Comparison of ENCODE assay signal across 18 cellular contexts in genomic region chr5:171407234-171407633, GRCh38. TPM values are rescaled to one million over a fixed set of nuclear protein-coding genes. Genes with fewer than 3 reads are reported as not detected.
A peak's percentile ranks its signal among the peaks of the same experiment; 100 is the strongest.
DNase-seq lines count a peak whose midpoint lies in the region; ATAC-seq, FAIRE-seq and TF ChIP-seq lines count a peak whose summit lies in the region.
"Had no signal": no experiment of that assay in that cellular context is flagged by ENCODE, and none has a peak within 500 bp of the region (broad histone marks: within the 10 kb centered on the region; RNA-seq: fewer than 3 reads in every experiment).

No MANE protein-coding gene starts in this region.

- peak overlapping the region; percentile 52 for H3K27ac Mint-ChIP-seq in activated T-cell treated with anti-CD3 and anti-CD28 coated beads, Interleukin-2, amount 50 U/mL, for 24 hours

- CTCF ChIA-PET in K562 (lab: Yijun Ruan, JAX; ENCODE audit: low intra/inter-chr PET ratio), result no interaction called here

- intact Hi-C loops in K562 (cut with micrococcal nuclease) (no loop called here), psoas muscle (cut with DNase I) (no loop called here)

- 56% methylated on average over 4 of the region's 4 CpGs for WGBS in K562 (ENCODE audit: insufficient coverage, low coverage, missing lambda C conversion rate)
- WGBS in psoas muscle, 3 donors, result 79 to 84% (median 83%) methylated on average over 4 of the region's 4 CpGs

- in situ Hi-C loops in K562 (cut with MboI), result no loop called here

- FAIRE-seq in K562 (lab: Jason Lieb, UNC), result no peak

- no peaks in the 10 kb centered on the region for H3K9me3 Mint-ChIP-seq in activated T-cell treated with anti-CD3 and anti-CD28 coated beads, Interleukin-2, amount 50 U/mL, for 24 hours
- H3K9me3 Mint-ChIP-seq in activated T-cell treated with anti-CD3 and anti-CD28 coated beads, Interleukin-2, amount 50 U/mL, for 4 hours, result no peaks in the 10 kb centered on the region

- TF ChIP-seq POLR2A in K562 (conservative IDR thresholded peaks at IDR 0.05), result peak; percentile 16; the same call in 1 of the 2 replicates

- no peak for TF ChIP-seq EP300 in K562 (IDR thresholded peaks at IDR 0.05; ENCODE audit: low read length)

- H2AFZ ChIP-seq in K562 (ENCODE audit: low read depth, low read length), result no peak overlapping the region

- TSS peak; percentile 14 for BruUV-seq in K562 (replicated peaks; lab: Mats Ljungman, UMichigan)

- peaks cover 55% of the 10 kb centered on the region for H3K79me2 ChIP-seq in K562 (ENCODE audit: control insufficient read depth, insufficient read depth, low read length)

- TF ChIP-seq CTCF in K562 (IDR thresholded peaks at IDR 0.05 in 2 of 3, conservative IDR thresholded peaks at IDR 0.05 in 1 of 3; ENCODE audit: insufficient read depth in 2 of 3, low read depth in 1 of 3, low read length in 3 of 3), result no peak
- no peak for TF ChIP-seq CTCF in psoas muscle (IDR thresholded peaks at IDR 0.05)

- H3K9me3 ChIP-seq in BLaER1 (no peaks in the 10 kb centered on the region), K562 (replicated peaks; ENCODE audit: control insufficient read depth, insufficient read depth, low read depth, low read length) (no peaks in the 10 kb centered on the region), psoas muscle (no peaks in the 10 kb centered on the region)
- H3K9me3 ChIP-seq: MG63 had no signal

- peaks cover 24% of the 10 kb centered on the region for H3K4me1 ChIP-seq in BLaER1
- peaks cover 0 to 13% of the 10 kb centered on the region in 2 experiments; a peak in 2 of 5 replicates for H3K4me1 ChIP-seq in K562 (replicated peaks in 1 of 2; ENCODE audit: control insufficient read depth in 2 of 2, insufficient read depth in 2 of 2, low read length in 2 of 2)
- H3K4me1 ChIP-seq in psoas muscle, result no peaks in the 10 kb centered on the region

- no peaks in the 10 kb centered on the region for H3K9me1 ChIP-seq in K562 (ENCODE audit: control insufficient read depth, insufficient read depth, low read length)

- peaks cover 75% of the 10 kb centered on the region for H3K36me3 ChIP-seq in BLaER1
- H3K36me3 ChIP-seq in K562 (ENCODE audit: control insufficient read depth, insufficient read depth, low read length), result peaks cover 75% of the 10 kb centered on the region
- peaks cover 14 to 81% of the 10 kb centered on the region in 2 donors for H3K36me3 ChIP-seq in psoas muscle (ENCODE audit: insufficient read depth in 1 of 2, low read depth in 1 of 2)

- H3K9ac ChIP-seq in BLaER1 (no peak overlapping the region), K562 (ENCODE audit: insufficient read depth in 1 of 2, low read depth in 2 of 2, low read length in 2 of 2) (no peak overlapping the region)
- H3K9ac ChIP-seq: KMS-11 had no signal

- H3K4me3 Mint-ChIP-seq in activated T-cell treated with anti-CD3 and anti-CD28 coated beads, Interleukin-2, amount 50 U/mL, for 24 hours, result peak overlapping the region; percentile 12
- no peak overlapping the region for H3K4me3 Mint-ChIP-seq in activated T-cell treated with anti-CD3 and anti-CD28 coated beads, Interleukin-2, amount 50 U/mL, for 4 hours

- H3K27me3 ChIP-seq in BLaER1 (no peaks in the 10 kb centered on the region), K562 (ENCODE audit: control insufficient read depth in 2 of 2, insufficient read depth in 2 of 2, low read length in 2 of 2) (no peaks in the 10 kb centered on the region), psoas muscle (ENCODE audit: insufficient read depth in 3 of 3, low read length in 2 of 3) (no peaks in the 10 kb centered on the region)
- H3K27me3 ChIP-seq: MG63 had no signal

- H4K20me1 ChIP-seq in BLaER1 (peaks cover 77% of the 10 kb centered on the region), K562 (replicated peaks; ENCODE audit: control insufficient read depth, insufficient read depth, low read length) (peaks cover 24% of the 10 kb centered on the region)

- H3K27ac ChIP-seq in BLaER1 (no peak overlapping the region), K562 (ENCODE audit: extremely low read depth, low read depth, low read length) (no peak overlapping the region), psoas muscle (no peak overlapping the region)
- H3K27ac ChIP-seq: KMS-11 had no signal

- POLR2A ChIA-PET in K562 (lab: Yijun Ruan, JAX), result interaction anchor here (2.2 kb wide), 1 partner anchor 18 kb away, joined by 12 read pairs; no protein-coding TSS in a partner anchor

- H3K4me1 Mint-ChIP-seq in activated T-cell treated with anti-CD3 and anti-CD28 coated beads, Interleukin-2, amount 50 U/mL, for 24 hours (ENCODE audit: low read depth), result peaks cover 49% of the 10 kb centered on the region
- peaks cover 35% of the 10 kb centered on the region for H3K4me1 Mint-ChIP-seq in activated T-cell treated with anti-CD3 and anti-CD28 coated beads, Interleukin-2, amount 50 U/mL, for 4 hours (ENCODE audit: low read depth)

- TF ChIP-seq RAD21 in K562 (CRISPR knock-in tag; conservative IDR thresholded peaks at IDR 0.05 in 1 of 2, IDR thresholded peaks at IDR 0.05 in 1 of 2), result no peak

- no peak for DNase-seq in activated T-cell treated with anti-CD3 and anti-CD28 coated beads, Interleukin-2, amount 50 U/mL, for 24 hours
- DNase-seq in activated T-cell treated with anti-CD3 and anti-CD28 coated beads, Interleukin-2, amount 50 U/mL, for 4 hours, result no peak
- DNase-seq in K562 (ENCODE audit: extremely low read depth in 1 of 4, low spot score in 3 of 4) (no peak), superior temporal gyrus (ENCODE audit: extremely low spot score) (no peak), psoas muscle (no peak)
- DNase-seq: CD4-positive, CD25-positive, alpha-beta regulatory T cell; DND-41; GDM1; MG63; NCI-H1105; NCI-H187 treated with DMSO at 0.1 percent for 48 hours; NCI-H446; PC-3 had no signal

- H3K36me3 Mint-ChIP-seq in activated T-cell treated with anti-CD3 and anti-CD28 coated beads, Interleukin-2, amount 50 U/mL, for 24 hours (ENCODE audit: low read depth), result peaks cover 80% of the 10 kb centered on the region
- H3K36me3 Mint-ChIP-seq in activated T-cell treated with anti-CD3 and anti-CD28 coated beads, Interleukin-2, amount 50 U/mL, for 4 hours (ENCODE audit: insufficient read depth), result peaks cover 63% of the 10 kb centered on the region

- H3K27me3 Mint-ChIP-seq in activated T-cell treated with anti-CD3 and anti-CD28 coated beads, Interleukin-2, amount 50 U/mL, for 24 hours, result no peaks in the 10 kb centered on the region
- no peaks in the 10 kb centered on the region for H3K27me3 Mint-ChIP-seq in activated T-cell treated with anti-CD3 and anti-CD28 coated beads, Interleukin-2, amount 50 U/mL, for 4 hours (ENCODE audit: low read depth)
- H3K27me3 Mint-ChIP-seq: CD4-positive, CD25-positive, alpha-beta regulatory T cell had no signal

- H3K4me3 ChIP-seq in BLaER1, result no peak overlapping the region
- H3K4me3 ChIP-seq in K562, result no peak overlapping the region
- no peak overlapping the region for H3K4me3 ChIP-seq in psoas muscle
- H3K4me3 ChIP-seq: MG63 had no signal

- ATAC-seq in activated T-cell treated with anti-CD3 and anti-CD28 coated beads, Interleukin-2, amount 50 U/mL, for 4 hours, result no peak
- no peak for ATAC-seq in K562
- no peak for ATAC-seq in psoas muscle
- ATAC-seq in HG03521 (IDR thresholded peaks at IDR 0.05; ENCODE audit: unreplicated experiment), result no peak
- ATAC-seq: PC-3, Right ventricle myocardium inferior had no signal

- H3K4me2 ChIP-seq in BLaER1 (peak overlapping the region; percentile 33; the same call in 1 of the 2 replicates), K562 (ENCODE audit: insufficient read depth, low read length) (no peak overlapping the region)
- H3K4me2 ChIP-seq: KMS-11 had no signal

RNA-seq across cellular contexts. Expression of gene FGF18, which starts 12.2 kb away (rescaled TPM):
- 1 to 10 TPM in 2 of 3 donors, under 1 TPM in 1; 0.37 to 1.3 (median 1.0) TPM for total RNA-seq in activated T-cell treated with anti-CD3 and anti-CD28 coated beads, Interleukin-2, amount 50 U/mL, for 4 hours
- 27.5 TPM for polyA plus RNA-seq in PFSK-1 (2012; ENCODE audit: insufficient read length, low read depth)
- 0.21 TPM in 1 of 2 replicates, not detected in the other for total RNA-seq in K562 (2011; cell fraction: chromatin; rRNA removed; ENCODE audit: low replicate concordance)
- 0.17 TPM in 1 of 2 replicates, not detected in the other for total RNA-seq in K562 (2011; cell fraction: nucleolus; rRNA removed)
- total RNA-seq in K562 (2011; cell fraction: nucleoplasm; rRNA removed), result not detected in 2 replicates
- total RNA-seq in K562 (2014; rRNA removed), result 0.05 TPM in 1 of 2 replicates, not detected in the other
- total RNA-seq in K562 (2014; rRNA removed; fragmentation: Illumina TruSeq; extraction: Trizol), result not detected in 2 replicates
- not detected in 2 replicates for total RNA-seq in K562 (2015; rRNA removed; fragmentation: Illumina TruSeq; extraction: Trizol)
- 0.18 TPM in 1 of 2 replicates, not detected in the other for total RNA-seq in K562 (2021)
- polyA plus RNA-seq in K562 (2011; rRNA removed), result not detected in 2 replicates
- 0.06 TPM in 1 of 2 replicates, not detected in the other for polyA plus RNA-seq in K562 (2011; cell fraction: cytosol; rRNA removed)
- 0.11 and 0.22 TPM in 2 replicates for polyA plus RNA-seq in K562 (2011; cell fraction: nucleus; rRNA removed)
- polyA plus RNA-seq in K562 (2012), result 0.04 and 0.05 TPM in 2 replicates
- not detected in 2 replicates for polyA plus RNA-seq in K562 (2014; fragmentation: Illumina TruSeq; extraction: Trizol)
- polyA plus RNA-seq in K562 (2014; fragmentation: Nextera tagmentation; extraction: Ambion mirVana), result not detected
- 0.11 TPM in 1 of 2 replicates, not detected in the other for polyA plus RNA-seq in K562 (2014; rRNA removed)
- not detected in 2 replicates for polyA minus RNA-seq in K562 (2011; rRNA and poly(A)+ RNA removed)
- polyA minus RNA-seq in K562 (2011; cell fraction: cytosol; rRNA and poly(A)+ RNA removed), result not detected in 2 replicates
- 0.13 and 0.22 TPM in 2 replicates for polyA minus RNA-seq in K562 (2011; cell fraction: nucleus; rRNA and poly(A)+ RNA removed)
- total RNA-seq in psoas muscle, result under 1 TPM; 0.17 to 0.66 (median 0.28) TPM
- under 1 TPM; 0.14 to 0.30 (median 0.29) TPM for polyA plus RNA-seq in psoas muscle

RNA-seq across cellular contexts. Expression of gene NPM1, which starts 19.6 kb away (rescaled TPM):
- 1,000 to 10,000 TPM; 4,555 to 4,927 (median 4,895) TPM for total RNA-seq in activated T-cell treated with anti-CD3 and anti-CD28 coated beads, Interleukin-2, amount 50 U/mL, for 4 hours
- polyA plus RNA-seq in PFSK-1 (2012; ENCODE audit: insufficient read length, low read depth), result 2,338 TPM
- 380 and 708 TPM in 2 replicates for total RNA-seq in K562 (2011; cell fraction: chromatin; rRNA removed; ENCODE audit: low replicate concordance)
- 320 and 388 TPM in 2 replicates for total RNA-seq in K562 (2011; cell fraction: nucleolus; rRNA removed)
- 349 and 479 TPM in 2 replicates for total RNA-seq in K562 (2011; cell fraction: nucleoplasm; rRNA removed)
- total RNA-seq in K562 (2014; rRNA removed), result 2,275 and 2,438 TPM in 2 replicates
- 6,105 and 6,135 TPM in 2 replicates for total RNA-seq in K562 (2014; rRNA removed; fragmentation: Illumina TruSeq; extraction: Trizol)
- total RNA-seq in K562 (2015; rRNA removed; fragmentation: Illumina TruSeq; extraction: Trizol), result 5,186 and 5,639 TPM in 2 replicates
- 2,894 and 2,951 TPM in 2 replicates for total RNA-seq in K562 (2021)
- polyA plus RNA-seq in K562 (2011; rRNA removed), result 2,553 and 3,164 TPM in 2 replicates
- 324 and 4,326 TPM in 2 replicates for polyA plus RNA-seq in K562 (2011; cell fraction: cytosol; rRNA removed)
- 680 and 968 TPM in 2 replicates for polyA plus RNA-seq in K562 (2011; cell fraction: nucleus; rRNA removed)
- 3,341 and 5,906 TPM in 2 replicates for polyA plus RNA-seq in K562 (2012)
- 4,182 and 5,696 TPM in 2 replicates for polyA plus RNA-seq in K562 (2014; fragmentation: Illumina TruSeq; extraction: Trizol)
- 1,000 to 10,000 TPM; 4,099 to 6,909 TPM for polyA plus RNA-seq in K562 (2014; fragmentation: Nextera tagmentation; extraction: Ambion mirVana)
- 2,789 and 6,654 TPM in 2 replicates for polyA plus RNA-seq in K562 (2014; rRNA removed)
- polyA minus RNA-seq in K562 (2011; rRNA and poly(A)+ RNA removed), result 1,992 and 2,499 TPM in 2 replicates
- 3,102 and 3,979 TPM in 2 replicates for polyA minus RNA-seq in K562 (2011; cell fraction: cytosol; rRNA and poly(A)+ RNA removed)
- polyA minus RNA-seq in K562 (2011; cell fraction: nucleus; rRNA and poly(A)+ RNA removed), result 305 and 418 TPM in 2 replicates
- 100 to 1,000 TPM; 452 to 635 (median 472) TPM for total RNA-seq in psoas muscle
- polyA plus RNA-seq in psoas muscle, result 1,000 to 10,000 TPM; 1,339 to 2,554 (median 1,854) TPM
